In the genomic region with DNA sequence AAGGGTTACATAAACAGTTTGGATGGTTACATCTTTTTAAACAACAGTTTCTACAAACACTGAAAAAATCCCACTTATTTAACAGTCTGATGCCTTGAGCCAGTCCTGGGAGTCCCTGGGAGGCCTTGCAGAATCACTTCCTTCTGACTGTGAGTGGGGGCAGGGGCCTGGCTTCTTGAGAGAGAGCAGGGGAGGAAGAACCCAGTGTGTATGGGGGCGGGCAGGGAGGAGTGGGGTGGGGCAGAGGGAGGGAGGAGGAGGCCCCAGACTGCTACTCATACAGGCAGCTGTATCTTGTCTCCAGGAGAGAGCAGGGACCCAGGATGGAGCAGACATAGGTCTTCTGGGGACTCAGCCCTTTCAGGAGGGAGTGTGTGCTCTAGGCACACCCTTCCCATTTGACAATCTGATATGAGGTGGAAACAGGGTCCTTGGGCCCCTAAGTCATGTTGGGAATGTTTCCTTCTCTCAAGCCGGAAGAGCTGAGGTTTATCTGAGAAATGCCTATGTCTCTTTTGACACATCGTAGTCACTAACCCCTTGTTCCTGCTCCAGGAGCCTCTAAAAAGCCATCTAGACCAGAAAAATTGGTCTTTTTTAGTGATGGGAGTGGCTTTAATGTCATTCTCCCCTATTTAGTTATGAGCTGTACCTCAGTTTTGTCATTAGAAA, we compare ENCODE assay signal across 8 cellular contexts. TPM values are rescaled to one million over a fixed set of nuclear protein-coding genes. Genes with fewer than 3 reads are reported as not detected.
DNase-seq lines count a peak whose midpoint lies in the region; ATAC-seq, FAIRE-seq and TF ChIP-seq lines count a peak whose summit lies in the region.

No MANE protein-coding gene starts in this region.

- no peak overlapping the region for H2AFZ ChIP-seq in astrocyte (ENCODE audit: low read depth, low read length)

- no peak for FAIRE-seq in astrocyte (lab: Jason Lieb, UNC)

- H3K36me3 ChIP-seq in SJSA1: no peaks in the 10 kb centered on the region
- H3K36me3 ChIP-seq in astrocyte (ENCODE audit: insufficient read depth, low read length): no peaks in the 10 kb centered on the region

- peak overlapping the region; percentile 51 for H3K4me2 ChIP-seq in astrocyte (ENCODE audit: low read length)

- H3K27ac ChIP-seq in SJSA1 (peak overlapping the region; percentile 73), astrocyte (ENCODE audit: low read depth, low read length) (peak overlapping the region; percentile 50)

- H3K9me3 ChIP-seq in SJSA1 (replicated peaks): no peaks in the 10 kb centered on the region
- no peaks in the 10 kb centered on the region for H3K9me3 ChIP-seq in astrocyte (ENCODE audit: insufficient read depth, low read depth, low read length)

- H3K27me3 ChIP-seq in SJSA1 (replicated peaks) (no peaks in the 10 kb centered on the region), astrocyte (ENCODE audit: insufficient read depth, low read length) (no peaks in the 10 kb centered on the region)

- H3K9ac ChIP-seq in astrocyte (ENCODE audit: low read length): peak overlapping the region; percentile 38

- peak overlapping the region; percentile 96 for H3K27ac Mint-ChIP-seq in astrocyte (ENCODE audit: unreplicated experiment)

- H3K4me1 Mint-ChIP-seq in astrocyte (ENCODE audit: low read depth, unreplicated experiment): peaks cover 62% of the 10 kb centered on the region

- TF ChIP-seq CTCF in astrocyte (IDR thresholded peaks at IDR 0.05; ENCODE audit: insufficient read depth, low read depth, low read length): no peak

- H3K4me3 Mint-ChIP-seq in astrocyte (ENCODE audit: unreplicated experiment): no peak overlapping the region

- DNase-seq in activated CD4-positive, CD25-positive, alpha-beta regulatory T cell (lab: John Stamatoyannopoulos, UW): peak in 3 of 4 experiments; percentile 25 to 44 (median 38)
- DNase-seq in activated CD4-positive, CD25-positive, alpha-beta regulatory T cell treated with anti-CD3 and anti-CD28 coated beads, Interleukin-2, amount 50 U/mL, for 72 hours: no peak
- DNase-seq in SJSA1 (ENCODE audit: low read depth in 1 of 2, low spot score in 2 of 2) (peak; percentile 95 to 98), astrocyte (ENCODE audit: low read depth) (peak; percentile 80), left kidney (ENCODE audit: low read depth, low spot score) (peak; percentile 89)
- peak; percentile 54 for DNase-seq in stimulated activated CD8-positive, alpha-beta memory T cell treated with anti-CD3 and anti-CD28 coated beads, Interleukin-4, amount 100 ng/mL, for 24 hours (ENCODE audit: low read depth)

- H3K36me3 Mint-ChIP-seq in astrocyte (ENCODE audit: low read depth, unreplicated experiment): peaks cover 4% of the 10 kb centered on the region

- H3K79me2 ChIP-seq in astrocyte (ENCODE audit: insufficient read depth, low read length): peaks cover 4% of the 10 kb centered on the region

- peak; percentile 77 for ATAC-seq in HG03045 (IDR thresholded peaks at IDR 0.05; ENCODE audit: unreplicated experiment)
- ATAC-seq in HG02970 (IDR thresholded peaks at IDR 0.05; ENCODE audit: low FRiP score, unreplicated experiment): no peak

- no peaks in the 10 kb centered on the region for H3K27me3 Mint-ChIP-seq in astrocyte (ENCODE audit: low read depth, unreplicated experiment)

- H3K9me3 Mint-ChIP-seq in astrocyte (ENCODE audit: unreplicated experiment): no peaks in the 10 kb centered on the region

- H3K4me1 ChIP-seq in SJSA1 (replicated peaks) (peaks cover 56% of the 10 kb centered on the region), astrocyte (ENCODE audit: insufficient read depth, low read length) (peaks cover 30% of the 10 kb centered on the region)

- no peaks in the 10 kb centered on the region for H4K20me1 ChIP-seq in astrocyte (ENCODE audit: insufficient read depth, low read length)

- H3K4me3 ChIP-seq in SJSA1 (no peak overlapping the region), astrocyte (ENCODE audit: insufficient read depth, low read depth, low read length) (no peak overlapping the region)

RNA-seq across cellular contexts. Expression of a gene that starts 52.8 kb away (rescaled TPM):
- 16.0 and 18.4 TPM in 2 replicates for total RNA-seq in SJSA1 (2014; rRNA removed; shearing (Covaris generic))
- total RNA-seq in astrocyte: 39.7 and 42.5 TPM in 2 replicates
